Comparison of ENCODE assay signal across 8 cellular contexts in the genomic region with DNA sequence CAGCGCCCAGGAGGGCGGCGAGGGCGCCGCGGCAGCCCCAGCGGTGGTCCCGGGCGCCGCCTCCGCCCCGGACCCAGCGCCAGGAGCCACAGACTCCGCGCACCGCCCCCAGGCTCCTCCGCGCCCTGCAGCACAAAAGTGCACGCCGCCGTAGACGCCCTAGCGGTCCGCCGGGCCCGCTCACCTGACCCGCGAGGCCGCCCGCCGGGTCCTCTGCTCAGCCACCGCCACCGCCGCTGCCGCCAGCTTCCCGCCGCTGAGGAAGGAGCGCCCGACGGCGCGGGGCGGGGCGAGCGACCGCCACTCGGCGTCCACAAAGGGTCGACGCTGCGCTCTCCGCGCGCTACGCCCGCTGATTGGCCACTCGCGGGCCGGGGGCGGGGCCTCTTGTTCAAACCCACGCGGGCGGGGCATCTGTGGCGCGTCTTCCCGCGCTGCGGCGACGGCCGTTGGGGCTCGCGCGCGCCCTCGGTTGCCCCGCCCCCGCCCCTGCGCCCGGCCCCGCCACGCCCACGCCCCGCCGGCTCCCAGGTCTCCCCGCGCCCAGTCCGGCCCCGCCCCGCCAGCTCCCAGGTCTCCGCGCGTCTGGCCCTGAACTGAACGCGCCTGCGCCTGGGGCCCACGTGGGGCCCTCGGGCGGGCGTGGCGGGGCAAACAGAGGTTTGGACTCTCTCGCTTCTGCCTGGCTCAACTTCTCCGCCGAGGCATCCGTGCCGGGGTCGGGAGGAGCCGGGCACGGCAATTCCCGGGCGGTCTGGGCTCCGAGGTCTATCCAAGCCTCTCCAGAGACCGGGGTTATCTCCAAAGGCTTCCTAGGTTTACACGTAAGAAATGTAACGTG. TPM values are rescaled to one million over a fixed set of nuclear protein-coding genes. Genes with fewer than 3 reads are reported as not detected.
DNase-seq lines count a peak whose midpoint lies in the region; ATAC-seq and TF ChIP-seq lines count a peak whose summit lies in the region.

Gene CDCA4 (minus strand): TSS at position 269 of the 841 bp plus-strand sequence. CDS start 9,154 bp downstream, outside the sequence.

- no peaks in the 10 kb centered on the region for H3K9me3 Mint-ChIP-seq in Calu3 (ENCODE audit: low read depth, unreplicated experiment)
- peaks cover 3% of the 10 kb centered on the region for H3K9me3 Mint-ChIP-seq in endothelial cell (ENCODE audit: unreplicated experiment)

- BruUV-seq in Calu3 (replicated peaks; lab: Mats Ljungman, UMichigan), result no TSS peak

- H3K27ac Mint-ChIP-seq in Calu3 (ENCODE audit: unreplicated experiment) (peak within 1 kb of the TSS; percentile 97), endothelial cell (ENCODE audit: unreplicated experiment) (peak within 1 kb of the TSS; percentile 86)

- H4K20me1 ChIP-seq in OCI-LY1 (ENCODE audit: insufficient read depth, low read length), result no peaks in the 10 kb centered on the region

- no peak within 1 kb of the TSS for H2AFZ ChIP-seq in OCI-LY1 (ENCODE audit: low read length)

- CTCF ChIA-PET in Calu3 (lab: Charles Lee), result interaction anchor here (0.9 to 1.4 kb wide), 2 partner anchors 48 to 66 kb away, joined by 3 to 8 read pairs; no protein-coding TSS in a partner anchor

- peak within 1 kb of the TSS; percentile 96 for H3K4me3 Mint-ChIP-seq in Calu3 (ENCODE audit: low read depth, unreplicated experiment)
- H3K4me3 Mint-ChIP-seq in endothelial cell (ENCODE audit: unreplicated experiment), result peak within 1 kb of the TSS; percentile 96

- H3K36me3 ChIP-seq in HUES6 (ENCODE audit: control insufficient read depth, insufficient read depth, low read length) (peaks cover 11% of the 10 kb centered on the region; the same call in 1 of the 2 replicates), OCI-LY1 (ENCODE audit: insufficient read depth, low read length) (peaks cover 36% of the 10 kb centered on the region)

- DNase-seq in Calu3, result peak; percentile 98
- peak; percentile 98 for DNase-seq in activated CD8-positive, alpha-beta memory T cell treated with anti-CD3 and anti-CD28 coated beads, Interleukin-2, amount 50 U/mL, for 4 hours
- DNase-seq in endothelial cell (ENCODE audit: low spot score), result peak; percentile 99
- DNase-seq in middle frontal gyrus (ENCODE audit: extremely low spot score, low spot score), result peak; percentile 94
- DNase-seq in stimulated activated CD8-positive, alpha-beta memory T cell treated with anti-CD3 and anti-CD28 coated beads, Interleukin-2, amount 100 ng/mL, for 48 hours (ENCODE audit: low read depth in 2 of 2), result peak; percentile 96 to 99

- H3K9ac ChIP-seq in HUES6 (ENCODE audit: low read length), result peak within 1 kb of the TSS; percentile 96
- peak within 1 kb of the TSS; percentile 100 for H3K9ac ChIP-seq in OCI-LY1 (ENCODE audit: low read length)

- peak within 1 kb of the TSS; percentile 95 for H3K4me2 ChIP-seq in OCI-LY1 (ENCODE audit: low read length)

- H3F3A ChIP-seq in OCI-LY1 (ENCODE audit: insufficient read depth, low read length), result 0 out of 2 replicates have a peak, but pooled peaks cover 6% of the 10 kb centered on the region

- intact Hi-C loops in Calu3 (cut with micrococcal nuclease; ENCODE audit: unreplicated experiment), result loop anchor here (5.0 kb wide), 1 partner anchor 49 kb away; no protein-coding TSS in a partner anchor

- peak; percentile 72 for ATAC-seq in GM21447 (IDR thresholded peaks at IDR 0.05; ENCODE audit: unreplicated experiment)

- H3K27me3 Mint-ChIP-seq in Calu3 (ENCODE audit: unreplicated experiment) (no peaks in the 10 kb centered on the region), endothelial cell (ENCODE audit: unreplicated experiment) (peaks cover 16% of the 10 kb centered on the region)

- H3K36me3 Mint-ChIP-seq in Calu3 (ENCODE audit: insufficient read depth, unreplicated experiment), result peaks cover 59% of the 10 kb centered on the region
- peaks cover 22% of the 10 kb centered on the region for H3K36me3 Mint-ChIP-seq in endothelial cell (ENCODE audit: low read depth, unreplicated experiment)

- H3K27me3 ChIP-seq in HUES6 (ENCODE audit: control insufficient read depth, insufficient read depth, low read length) (no peaks in the 10 kb centered on the region), OCI-LY1 (ENCODE audit: insufficient read depth, low read length) (no peaks in the 10 kb centered on the region)

- peaks cover 44% of the 10 kb centered on the region for H3K79me2 ChIP-seq in OCI-LY1 (ENCODE audit: insufficient read depth, low read length)

- H3K9me3 ChIP-seq in HUES6 (ENCODE audit: control insufficient read depth, insufficient read depth, low read depth, low read length) (no peaks in the 10 kb centered on the region), OCI-LY1 (ENCODE audit: low read length) (no peaks in the 10 kb centered on the region)

- H3K4me1 ChIP-seq in HUES6 (ENCODE audit: control insufficient read depth, insufficient read depth, low read length) (peaks cover 23% of the 10 kb centered on the region), OCI-LY1 (ENCODE audit: insufficient read depth, low read length, severe bottlenecking) (peaks cover 63% of the 10 kb centered on the region)

- H3K27ac ChIP-seq in HUES6 (ENCODE audit: low read depth, low read length), result peak within 1 kb of the TSS; percentile 77
- peak within 1 kb of the TSS; percentile 79 for H3K27ac ChIP-seq in OCI-LY1 (ENCODE audit: low read depth, low read length, poor library complexity, severe bottlenecking)

- H3K4me3 ChIP-seq in HUES6 (ENCODE audit: low read depth, low read length) (peak within 1 kb of the TSS; percentile 97), OCI-LY1 (ENCODE audit: low read depth, low read length, poor library complexity, severe bottlenecking) (peak within 1 kb of the TSS; percentile 99)

- H3K9me2 ChIP-seq in OCI-LY1 (ENCODE audit: low read depth, low read length), result no peaks in the 10 kb centered on the region

- H3K4me1 Mint-ChIP-seq in Calu3 (ENCODE audit: low read depth, unreplicated experiment) (peaks cover 38% of the 10 kb centered on the region), endothelial cell (ENCODE audit: unreplicated experiment) (peaks cover 36% of the 10 kb centered on the region)

- TF ChIP-seq CTCF in Calu3 (IDR thresholded peaks at IDR 0.05; ENCODE audit: unreplicated experiment), result no peak
- no peak for TF ChIP-seq CTCF in OCI-LY1 (IDR thresholded peaks at IDR 0.05; ENCODE audit: low read length)
- TF ChIP-seq CTCF in endothelial cell (IDR thresholded peaks at IDR 0.05; ENCODE audit: unreplicated experiment), result peak; percentile 9

RNA-seq across cellular contexts. Expression of gene CDCA4, which starts in this region (rescaled TPM):
- total RNA-seq in Calu3 (2022), result 28.9 and 32.4 TPM in 2 replicates
- 40.1 TPM for total RNA-seq in endothelial cell (ENCODE audit: unreplicated experiment)

Comparison
In these comparisons a context has a peak if more than half of its experiments do, and no peak if none do; other contexts are left out.
1. Peak in every context shown above with its lines: DNase-seq, ATAC-seq, H3K4me3 ChIP-seq and H3K27ac ChIP-seq.